In the genomic region with DNA sequence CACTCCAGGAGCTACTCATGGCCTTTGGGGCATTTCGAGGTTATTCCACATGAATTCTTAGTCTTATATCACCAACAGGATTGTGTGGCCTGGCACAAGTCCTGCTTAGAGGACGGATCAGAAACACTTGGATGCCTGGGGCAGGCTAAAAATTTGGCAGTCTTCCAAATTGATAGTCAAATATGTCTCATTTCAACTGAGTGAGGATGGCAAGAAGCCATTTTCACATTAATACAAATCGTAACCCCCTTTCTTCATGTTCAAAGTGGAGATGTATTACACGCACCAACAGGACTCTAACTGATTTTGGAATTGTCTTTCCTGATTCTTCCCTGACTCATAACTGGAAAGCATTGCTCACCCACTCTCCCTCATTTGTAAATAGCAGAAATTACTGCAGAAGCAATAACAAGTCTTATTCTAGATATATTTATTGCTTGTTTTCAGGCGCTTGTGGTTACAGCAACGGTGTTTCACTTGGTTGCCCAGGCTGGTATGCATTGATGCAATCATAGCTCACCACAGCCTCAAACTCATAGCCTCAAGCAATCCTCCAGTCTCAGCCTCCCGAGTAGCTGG, we compare ENCODE assay signal across 13 cellular contexts. TPM values are rescaled to one million over a fixed set of nuclear protein-coding genes. Genes with fewer than 3 reads are reported as not detected.
A peak's percentile ranks its signal among the peaks of the same experiment; 100 is the strongest.
DNase-seq lines count a peak whose midpoint lies in the region; ATAC-seq and TF ChIP-seq lines count a peak whose summit lies in the region.
"Had no signal": no experiment of that assay in that cellular context is flagged by ENCODE, and none has a peak within 500 bp of the region (broad histone marks: within the 10 kb centered on the region; RNA-seq: fewer than 3 reads in every experiment).

No MANE protein-coding gene starts in this region.

- no peak for TF ChIP-seq POLR2A in vagina (IDR thresholded peaks at IDR 0.05)

- DNase-seq in AG08395 (ENCODE audit: low spot score): peak; percentile 47
- DNase-seq in GM12865 (ENCODE audit: low read depth): peak; percentile 37
- peak; percentile 79 for DNase-seq in NCI-H69 (lab: John Stamatoyannopoulos, UW)
- peak; percentile 74 for DNase-seq in epithelial cell of esophagus (ENCODE audit: low read depth)
- DNase-seq in glutamatergic neuron: no peak
- no peak for DNase-seq in vagina (ENCODE audit: extremely low spot score in 2 of 2)

- H3K36me3 Mint-ChIP-seq in glutamatergic neuron (ENCODE audit: unreplicated experiment): no peaks in the 10 kb centered on the region
- H3K36me3 Mint-ChIP-seq: activated CD8-positive, alpha-beta memory T cell treated with anti-CD3 and anti-CD28 coated beads, Interleukin-2, amount 10 ng/mL, durations not matched to agents 7 days and 5 days; naive thymus-derived CD8-positive, alpha-beta T cell had no signal

- intact Hi-C loops in vagina (cut with DNase I): loop anchor here (2.0 kb wide), 1 partner anchor 67 kb away; no protein-coding TSS in a partner anchor

- H3K36me3 ChIP-seq in vagina: no peaks in the 10 kb centered on the region

- no peak for TF ChIP-seq CTCF in GM12865 (IDR thresholded peaks at IDR 0.05; ENCODE audit: insufficient read depth, low read depth, low read length, missing control alignments)
- no peak for TF ChIP-seq CTCF in epithelial cell of esophagus (IDR thresholded peaks at IDR 0.05; ENCODE audit: insufficient read depth, low read depth, low read length, missing control alignments)
- no peak for TF ChIP-seq CTCF in glutamatergic neuron (IDR thresholded peaks at IDR 0.05; ENCODE audit: partially characterized antibody, unreplicated experiment)
- no peak for TF ChIP-seq CTCF in vagina (IDR thresholded peaks at IDR 0.05)

- H3K27ac Mint-ChIP-seq in glutamatergic neuron (ENCODE audit: unreplicated experiment): no peak overlapping the region
- H3K27ac Mint-ChIP-seq: activated CD8-positive, alpha-beta memory T cell treated with anti-CD3 and anti-CD28 coated beads, Interleukin-2, amount 10 ng/mL, durations not matched to agents 7 days and 5 days; B cell; endodermal cell had no signal

- H3K4me1 ChIP-seq in vagina: no peaks in the 10 kb centered on the region

- peaks cover 8% of the 10 kb centered on the region for H3K4me1 Mint-ChIP-seq in glutamatergic neuron (ENCODE audit: low read depth, unreplicated experiment)
- H3K4me1 Mint-ChIP-seq: endodermal cell had no signal

- no peak overlapping the region for H3K4me3 Mint-ChIP-seq in glutamatergic neuron (ENCODE audit: unreplicated experiment)
- H3K4me3 Mint-ChIP-seq: activated CD8-positive, alpha-beta memory T cell treated with anti-CD3 and anti-CD28 coated beads, Interleukin-2, amount 10 ng/mL, durations not matched to agents 7 days and 5 days; B cell; endodermal cell had no signal

- H3K27me3 Mint-ChIP-seq in glutamatergic neuron (ENCODE audit: unreplicated experiment): peaks cover 9% of the 10 kb centered on the region

- H3K9me3 Mint-ChIP-seq in glutamatergic neuron (ENCODE audit: unreplicated experiment): no peaks in the 10 kb centered on the region
- H3K9me3 Mint-ChIP-seq: endodermal cell; naive thymus-derived CD8-positive, alpha-beta T cell had no signal

- ATAC-seq in HG03095 (IDR thresholded peaks at IDR 0.05; ENCODE audit: unreplicated experiment) (no peak), HG02642 (IDR thresholded peaks at IDR 0.05; ENCODE audit: poor library complexity, unreplicated experiment) (no peak)

- H3K27me3 ChIP-seq in vagina: no peaks in the 10 kb centered on the region

- H3K9me3 ChIP-seq in vagina: no peaks in the 10 kb centered on the region

- H3K27ac ChIP-seq in vagina: no peak overlapping the region

- H3K4me3 ChIP-seq in GM12865 (ENCODE audit: low read depth, low read length) (no peak overlapping the region), epithelial cell of esophagus (ENCODE audit: low read length) (no peak overlapping the region), vagina (no peak overlapping the region)

RNA-seq across cellular contexts. Expression of gene CCDC86, which starts 10.3 kb away (rescaled TPM):
- total RNA-seq in glutamatergic neuron (ENCODE audit: unreplicated experiment): 12.7 TPM
- total RNA-seq in vagina: 26.3 TPM

RNA-seq across cellular contexts. Expression of gene PTGDR2, which starts 24.2 kb away (rescaled TPM):
- 0.32 TPM for total RNA-seq in glutamatergic neuron (ENCODE audit: unreplicated experiment)
- 0.25 TPM for total RNA-seq in vagina
- total RNA-seq: B cell had no signal

RNA-seq across cellular contexts. Expression of gene ZP1, which starts 35.8 kb away (rescaled TPM):
- total RNA-seq in glutamatergic neuron (ENCODE audit: unreplicated experiment): not detected
- not detected for total RNA-seq in vagina
- total RNA-seq: activated CD8-positive, alpha-beta memory T cell treated with anti-CD3 and anti-CD28 coated beads, Interleukin-2, amount 10 ng/mL, durations not matched to agents 7 days and 5 days; B cell; endodermal cell; naive thymus-derived CD8-positive, alpha-beta T cell; OCI-LY7 had no signal

RNA-seq across cellular contexts. Expression of gene MS4A10, which starts 46.5 kb away (rescaled TPM):
- total RNA-seq in glutamatergic neuron (ENCODE audit: unreplicated experiment) (not detected), vagina (not detected)
- total RNA-seq: activated CD8-positive, alpha-beta memory T cell treated with anti-CD3 and anti-CD28 coated beads, Interleukin-2, amount 10 ng/mL, durations not matched to agents 7 days and 5 days; B cell; endodermal cell; naive thymus-derived CD8-positive, alpha-beta T cell; OCI-LY7 had no signal

Comparison
In these comparisons a context has a peak if more than half of its experiments do, and no peak if none do; other contexts are left out.
1. DNase-seq: peak in AG08395 (single experiment), GM12865 (single experiment), NCI-H69 (single experiment) and epithelial cell of esophagus (single experiment); none in glutamatergic neuron (single experiment) and vagina (0 of 2).